Comparison of ENCODE assay signal across 26 cellular contexts in the genomic region with DNA sequence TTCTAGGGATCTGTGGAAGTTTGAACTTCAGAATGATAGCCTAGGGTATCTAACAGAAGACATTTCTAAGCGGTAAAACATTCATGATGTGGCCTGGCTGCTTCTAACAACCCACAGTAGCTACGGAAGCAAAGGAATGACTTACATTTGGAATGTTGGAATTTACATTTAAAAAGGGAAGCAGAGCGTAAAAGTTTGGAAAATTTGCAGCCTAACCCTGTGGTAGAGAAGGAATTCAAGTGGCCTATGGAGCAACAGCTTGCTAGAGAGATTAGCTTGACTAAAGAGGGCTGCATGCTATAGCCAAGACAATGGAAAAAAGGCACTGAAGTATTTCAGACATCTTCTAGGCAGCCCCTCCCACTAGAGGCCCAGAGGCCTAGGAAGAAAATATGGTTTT. TPM values are rescaled to one million over a fixed set of nuclear protein-coding genes. Genes with fewer than 3 reads are reported as not detected.
"Had no signal": no experiment of that assay in that cellular context is flagged by ENCODE, and none has a peak within 500 bp of the region (broad histone marks: within the 10 kb centered on the region; RNA-seq: fewer than 3 reads in every experiment).

No MANE protein-coding gene starts in this region.

- H3K27me3 ChIP-seq: pancreas, right lobe of liver had no signal

- H3K4me3 Mint-ChIP-seq: activated CD4-positive, alpha-beta memory T cell treated with anti-CD3 and anti-CD28 coated beads for 36 hours; activated naive CD4-positive, alpha-beta T cell treated with anti-CD3 and anti-CD28 coated beads for 36 hours; activated naive CD8-positive, alpha-beta T cell treated with anti-CD3 and anti-CD28 coated beads, Interleukin-2, amount 10 ng/mL, durations not matched to agents 7 days and 5 days; activated T-cell treated with anti-CD3 and anti-CD28 coated beads, Interleukin-2, amount 50 U/mL, for 72 hours; immature natural killer cell; natural killer cell treated with Interleukin-12 subunit alpha and Interleukin-12 subunit beta and Interleukin-15 and Interleukin-18, amount 100 ng/mL, for 72 hours; stimulated activated effector memory CD8-positive, alpha-beta T cell treated with anti-CD3 and anti-CD28 coated beads, Interleukin-12 subunit alpha, Interleukin-12 subunit beta, amount 100 ng/mL, for 72 hours; T-helper 1 cell treated with Interleukin-12 subunit alpha and Interleukin-12 subunit beta and Interleukin-4 antibody, amounts not matched to agents 30 μg/mL and 1 μg/mL, for 36 hours had no signal

- H3K4me1 ChIP-seq: psoas muscle, suprapubic skin, tibial nerve had no signal

- H3K4me1 Mint-ChIP-seq: immature natural killer cell had no signal

- H3K27ac Mint-ChIP-seq: activated CD4-positive, alpha-beta memory T cell treated with anti-CD3 and anti-CD28 coated beads for 36 hours; activated naive CD4-positive, alpha-beta T cell treated with anti-CD3 and anti-CD28 coated beads for 36 hours; activated naive CD8-positive, alpha-beta T cell treated with anti-CD3 and anti-CD28 coated beads, Interleukin-2, amount 10 ng/mL, durations not matched to agents 7 days and 5 days; activated T-cell treated with anti-CD3 and anti-CD28 coated beads, Interleukin-2, amount 50 U/mL, for 72 hours; immature natural killer cell; natural killer cell treated with Interleukin-12 subunit alpha and Interleukin-12 subunit beta and Interleukin-15 and Interleukin-18, amount 100 ng/mL, for 72 hours; stimulated activated effector memory CD8-positive, alpha-beta T cell treated with anti-CD3 and anti-CD28 coated beads, Interleukin-12 subunit alpha, Interleukin-12 subunit beta, amount 100 ng/mL, for 72 hours; T-helper 1 cell treated with Interleukin-12 subunit alpha and Interleukin-12 subunit beta and Interleukin-4 antibody, amounts not matched to agents 30 μg/mL and 1 μg/mL, for 36 hours had no signal

- H3K36me3 Mint-ChIP-seq: activated CD4-positive, alpha-beta memory T cell treated with anti-CD3 and anti-CD28 coated beads for 36 hours; activated naive CD8-positive, alpha-beta T cell treated with anti-CD3 and anti-CD28 coated beads, Interleukin-2, amount 10 ng/mL, durations not matched to agents 7 days and 5 days; immature natural killer cell; natural killer cell treated with Interleukin-12 subunit alpha and Interleukin-12 subunit beta and Interleukin-15 and Interleukin-18, amount 100 ng/mL, for 72 hours; stimulated activated effector memory CD8-positive, alpha-beta T cell treated with anti-CD3 and anti-CD28 coated beads, Interleukin-12 subunit alpha, Interleukin-12 subunit beta, amount 100 ng/mL, for 72 hours had no signal

- H3K4me3 ChIP-seq: coronary artery, pancreas, psoas muscle, right lobe of liver, stomach, suprapubic skin, tibial nerve had no signal

- H3K9me3 ChIP-seq: pancreas, psoas muscle, right lobe of liver, stomach, suprapubic skin had no signal

- DNase-seq: activated CD4-positive, alpha-beta memory T cell treated with anti-CD3 and anti-CD28 coated beads for 36 hours; activated CD4-positive, alpha-beta T cell treated with anti-CD3 and anti-CD28 coated beads for 4 hours; activated CD4-positive, CD25-positive, alpha-beta regulatory T cell; activated effector memory CD4-positive, alpha-beta T cell treated with Interleukin-2 at 50 U/mL for 16 hours; activated naive CD4-positive, alpha-beta T cell treated with anti-CD3 and anti-CD28 coated beads for 36 hours; activated naive CD8-positive, alpha-beta T cell treated with anti-CD3 and anti-CD28 coated beads, Interleukin-2, amount 10 ng/mL, durations not matched to agents 7 days and 5 days; activated T-cell treated with anti-CD3 and anti-CD28 coated beads, Interleukin-2, amount 50 U/mL, for 72 hours; amniotic stem cell; cerebellar nuclear complex; foreskin fibroblast; immature natural killer cell; left ventricle myocardium superior; mammary epithelial cell; midbrain; pancreas; psoas muscle; right lobe of liver; stimulated activated CD4-positive, alpha-beta T cell treated with anti-CD3 and anti-CD28 coated beads, Interleukin-2, amount 100 ng/mL, for 24 hours; stomach; T1000 had no signal

- H3K27ac ChIP-seq: coronary artery, pancreas, psoas muscle, right lobe of liver, stomach, suprapubic skin, tibial nerve had no signal

- H3K36me3 ChIP-seq: suprapubic skin, tibial nerve had no signal

- H3K9me3 Mint-ChIP-seq: immature natural killer cell; natural killer cell treated with Interleukin-12 subunit alpha and Interleukin-12 subunit beta and Interleukin-15 and Interleukin-18, amount 100 ng/mL, for 72 hours; T-helper 1 cell treated with Interleukin-12 subunit alpha and Interleukin-12 subunit beta and Interleukin-4 antibody, amounts not matched to agents 30 μg/mL and 1 μg/mL, for 36 hours had no signal

- ATAC-seq: activated T-cell treated with anti-CD3 and anti-CD28 coated beads, Interleukin-2, amount 50 U/mL, for 72 hours; left ventricle myocardium superior; natural killer cell treated with Interleukin-12 subunit alpha and Interleukin-12 subunit beta and Interleukin-15 and Interleukin-18, amount 100 ng/mL, for 72 hours; pancreas; psoas muscle; right lobe of liver; stimulated activated effector memory CD8-positive, alpha-beta T cell treated with anti-CD3 and anti-CD28 coated beads, Interleukin-12 subunit alpha, Interleukin-12 subunit beta, amount 100 ng/mL, for 72 hours had no signal

RNA-seq across cellular contexts. Expression of a gene that starts 50.1 kb away (rescaled TPM):
- total RNA-seq: activated CD4-positive, alpha-beta memory T cell treated with anti-CD3 and anti-CD28 coated beads for 36 hours; activated naive CD4-positive, alpha-beta T cell treated with anti-CD3 and anti-CD28 coated beads for 36 hours; left ventricle myocardium superior; mammary epithelial cell; psoas muscle; suprapubic skin; tibial nerve had no signal
- polyA plus RNA-seq: immature natural killer cell, mammary epithelial cell had no signal
